In genomic region chr10:36721851-36722250, GRCh38 we compare ENCODE assay signal across 17 cellular contexts.
"Had no signal": no experiment of that assay in that cellular context is flagged by ENCODE, and none has a peak within 500 bp of the region (broad histone marks: within the 10 kb centered on the region; RNA-seq: fewer than 3 reads in every experiment).

No MANE protein-coding gene starts in this region.

- ATAC-seq: body of pancreas, left lung, T-cell, upper lobe of right lung had no signal

- H3K4me3 Mint-ChIP-seq: activated B cell treated with CpG ODN at 0.5 μM for 24 hours; activated CD4-positive, alpha-beta T cell treated with anti-CD3 and anti-CD28 coated beads, Interleukin-2, amount 10 ng/mL, durations not matched to agents 24 days and 14 days; endodermal cell; memory B cell; stimulated activated naive CD8-positive, alpha-beta T cell treated with anti-CD3 and anti-CD28 coated beads, Interleukin-15, Interleukin-2, amounts not matched to agents 100 ng/mL and 50 ng/mL, for 24 hours; T-cell had no signal

- H3K4me1 Mint-ChIP-seq: activated B cell treated with CpG ODN at 0.5 μM for 24 hours; activated CD4-positive, alpha-beta T cell treated with anti-CD3 and anti-CD28 coated beads, Interleukin-2, amount 10 ng/mL, durations not matched to agents 24 days and 14 days; memory B cell; T-cell had no signal

- H3K27ac Mint-ChIP-seq: activated B cell treated with CpG ODN at 0.5 μM for 24 hours; activated CD4-positive, alpha-beta T cell treated with anti-CD3 and anti-CD28 coated beads, Interleukin-2, amount 10 ng/mL, durations not matched to agents 24 days and 14 days; endodermal cell; memory B cell; nephron progenitor cell; stimulated activated naive CD8-positive, alpha-beta T cell treated with anti-CD3 and anti-CD28 coated beads, Interleukin-15, Interleukin-2, amounts not matched to agents 100 ng/mL and 50 ng/mL, for 24 hours; T-cell had no signal

- H3K9me3 Mint-ChIP-seq: activated B cell treated with CpG ODN at 0.5 μM for 24 hours; stimulated activated naive CD8-positive, alpha-beta T cell treated with anti-CD3 and anti-CD28 coated beads, Interleukin-15, Interleukin-2, amounts not matched to agents 100 ng/mL and 50 ng/mL, for 24 hours had no signal

- H3K27me3 Mint-ChIP-seq: activated B cell treated with CpG ODN at 0.5 μM for 24 hours; activated CD4-positive, alpha-beta T cell treated with anti-CD3 and anti-CD28 coated beads, Interleukin-2, amount 10 ng/mL, durations not matched to agents 24 days and 14 days; memory B cell; stimulated activated naive CD8-positive, alpha-beta T cell treated with anti-CD3 and anti-CD28 coated beads, Interleukin-15, Interleukin-2, amounts not matched to agents 100 ng/mL and 50 ng/mL, for 24 hours had no signal

- H3K36me3 Mint-ChIP-seq: memory B cell, T-cell had no signal

- H3K9me3 ChIP-seq: body of pancreas, left lung, upper lobe of right lung had no signal

- H3K4me1 ChIP-seq: body of pancreas, left lung, upper lobe of right lung had no signal

- H3K27me3 ChIP-seq: body of pancreas, left lung, upper lobe of right lung had no signal

- DNase-seq: activated B cell treated with CpG ODN at 0.5 μM for 24 hours; activated CD4-positive, alpha-beta T cell treated with anti-CD3 and anti-CD28 coated beads, Interleukin-2, amount 10 ng/mL, durations not matched to agents 24 days and 14 days; activated naive CD4-positive, alpha-beta T cell treated with anti-CD3 and anti-CD28 coated beads, Interleukin-2, amount 50 U/mL, for 16 hours; amniotic stem cell; body of pancreas; cerebellar nuclear complex; endodermal cell; foreskin melanocyte; head of caudate nucleus; islet precursor cell; left lung; nephron progenitor cell; stimulated activated CD4-positive, alpha-beta T cell treated with anti-CD3 and anti-CD28 coated beads, Interleukin-4, amount 100 ng/mL, for 24 hours; T-cell; upper lobe of right lung had no signal

- H3K36me3 ChIP-seq: left lung, upper lobe of right lung had no signal

- H3K4me3 ChIP-seq: body of pancreas, left lung, upper lobe of right lung had no signal

- H3K27ac ChIP-seq: body of pancreas, left lung, upper lobe of right lung had no signal
